12 cellular contexts compared by ENCODE assay signal in genomic region chr6:157999100-158000051, GRCh38. TPM values are rescaled to one million over a fixed set of nuclear protein-coding genes. Genes with fewer than 3 reads are reported as not detected.
A peak's percentile ranks its signal among the peaks of the same experiment; 100 is the strongest.
DNase-seq lines count a peak whose midpoint lies in the region; ATAC-seq and TF ChIP-seq lines count a peak whose summit lies in the region.
"Had no signal": no experiment of that assay in that cellular context is flagged by ENCODE, and none has a peak within 500 bp of the region (broad histone marks: within the 10 kb centered on the region; RNA-seq: fewer than 3 reads in every experiment).

No MANE protein-coding gene starts in this region.

- no peak overlapping the region for H3K4me3 Mint-ChIP-seq in naive thymus-derived CD4-positive, alpha-beta T cell
- H3K4me3 Mint-ChIP-seq: activated B cell treated with CpG ODN at 0.5 μM for 24 hours had no signal

- peaks cover 7 to 30% (median 11%) of the 10 kb centered on the region in 5 donors for H3K36me3 Mint-ChIP-seq in naive thymus-derived CD4-positive, alpha-beta T cell

- H3K27ac ChIP-seq in heart left ventricle (peak overlapping the region in 4 of 12 donors; percentile 18 to 44 (median 28)), coronary artery (peak overlapping the region; percentile 2 to 52), uterus (peak overlapping the region; percentile 56 to 63)
- H3K27ac ChIP-seq in naive thymus-derived CD4-positive, alpha-beta T cell (ENCODE audit: low read depth, low read length), result no peak overlapping the region

- CTCF ChIA-PET in naive thymus-derived CD4-positive, alpha-beta T cell (lab: Charles Lee), result interaction anchor here (1.2 kb wide), 1 partner anchor 26 kb away, joined by 4 read pairs; no protein-coding TSS in a partner anchor

- H3K4me3 ChIP-seq in heart left ventricle (no peak overlapping the region), coronary artery (no peak overlapping the region), uterus (no peak overlapping the region)
- H3K4me3 ChIP-seq in naive thymus-derived CD4-positive, alpha-beta T cell (ENCODE audit: low read length), result no peak overlapping the region
- H3K4me3 ChIP-seq: mucosa of descending colon, skin epidermis had no signal

- peaks cover 31 to 83% (median 77%) of the 10 kb centered on the region in 7 donors for H3K4me1 Mint-ChIP-seq in naive thymus-derived CD4-positive, alpha-beta T cell

- H3K4me1 ChIP-seq in heart left ventricle, result peaks cover 11 to 52% (median 40%) of the 10 kb centered on the region in 12 donors
- H3K4me1 ChIP-seq in naive thymus-derived CD4-positive, alpha-beta T cell (ENCODE audit: control insufficient read depth in 2 of 2, insufficient read depth in 2 of 2, low read length in 2 of 2), result peaks cover 0 to 23% of the 10 kb centered on the region in 2 donors
- peaks cover 11 to 14% of the 10 kb centered on the region in 2 donors for H3K4me1 ChIP-seq in uterus

- DNase-seq in heart left ventricle, result no peak
- DNase-seq in Right ventricle myocardium inferior (ENCODE audit: missing footprints), result no peak
- DNase-seq in coronary artery (ENCODE audit: low spot score), result peak; percentile 68
- no peak for DNase-seq in naive thymus-derived CD4-positive, alpha-beta T cell
- no peak for DNase-seq in uterus
- no peak for DNase-seq in NCI-H1694 treated with DMSO at 0.1 percent for 48 hours (lab: John Stamatoyannopoulos, UW)
- DNase-seq in DMS53 treated with DMSO at 0.1 percent for 48 hours (lab: John Stamatoyannopoulos, UW; ENCODE audit: unreplicated experiment), result no peak
- DNase-seq in islet precursor cell, result no peak
- DNase-seq: activated B cell treated with CpG ODN at 0.5 μM for 24 hours, mucosa of descending colon, NCI-H510A treated with DMSO at 0.1 percent for 48 hours had no signal

- H3K36me3 ChIP-seq in heart left ventricle (no peaks in the 10 kb centered on the region), uterus (no peaks in the 10 kb centered on the region)
- H3K36me3 ChIP-seq in naive thymus-derived CD4-positive, alpha-beta T cell (ENCODE audit: control insufficient read depth in 2 of 3, insufficient read depth in 3 of 3, low read length in 3 of 3), result peaks cover 0 to 6% (median 2%) of the 10 kb centered on the region in 3 experiments

- peak overlapping the region in 8 of 9 donors; percentile 36 to 84 (median 59) for H3K27ac Mint-ChIP-seq in naive thymus-derived CD4-positive, alpha-beta T cell
- H3K27ac Mint-ChIP-seq: activated B cell treated with CpG ODN at 0.5 μM for 24 hours had no signal

- WGBS in heart left ventricle, 4 donors, result 69 to 77% (median 75%) methylated on average over 11 to 12 of the region's 12 CpGs

- no peaks in the 10 kb centered on the region for H3K9me3 ChIP-seq in heart left ventricle
- no peaks in the 10 kb centered on the region for H3K9me3 ChIP-seq in naive thymus-derived CD4-positive, alpha-beta T cell (ENCODE audit: control insufficient read depth in 2 of 3, low read length in 3 of 3)
- H3K9me3 ChIP-seq in uterus, result no peaks in the 10 kb centered on the region
- H3K9me3 ChIP-seq: mucosa of descending colon had no signal

- TF ChIP-seq CTCF in heart left ventricle (IDR thresholded peaks at IDR 0.05) (no peak), coronary artery (IDR thresholded peaks at IDR 0.05) (no peak), uterus (IDR thresholded peaks at IDR 0.05) (no peak)

- no peak for TF ChIP-seq POLR2A in heart left ventricle (IDR thresholded peaks at IDR 0.05)
- TF ChIP-seq POLR2A in uterus (IDR thresholded peaks at IDR 0.05), result no peak

- H3K27me3 ChIP-seq in heart left ventricle (no peaks in the 10 kb centered on the region), uterus (no peaks in the 10 kb centered on the region)
- no peaks in the 10 kb centered on the region for H3K27me3 ChIP-seq in naive thymus-derived CD4-positive, alpha-beta T cell (ENCODE audit: control insufficient read depth in 2 of 2, insufficient read depth in 2 of 2, low read length in 2 of 2)

- POLR2A ChIA-PET in naive thymus-derived CD4-positive, alpha-beta T cell (lab: Charles Lee), result interaction anchor here (1.9 kb wide), 1 partner anchor 9 kb away, joined by 5 read pairs; no protein-coding TSS in a partner anchor

- intact Hi-C loops in heart left ventricle (cut with DNase I), result no loop called here
- intact Hi-C loops in Right ventricle myocardium inferior (cut with DNase I), result no loop called here
- intact Hi-C loops in naive thymus-derived CD4-positive, alpha-beta T cell (cut with micrococcal nuclease), result no loop called here
- intact Hi-C loops in uterus (cut with DNase I; ENCODE audit: low total_unique reads), result no loop called here

- H3K27me3 Mint-ChIP-seq in naive thymus-derived CD4-positive, alpha-beta T cell, result no peaks in the 10 kb centered on the region
- H3K27me3 Mint-ChIP-seq: activated B cell treated with CpG ODN at 0.5 μM for 24 hours had no signal

- H3K9me3 Mint-ChIP-seq in naive thymus-derived CD4-positive, alpha-beta T cell, result peaks cover 0 to 1% (median 0%) of the 10 kb centered on the region in 11 donors
- H3K9me3 Mint-ChIP-seq: activated B cell treated with CpG ODN at 0.5 μM for 24 hours had no signal

- ATAC-seq in heart left ventricle, result peak in 3 of 4 donors; percentile 20 to 56 (median 40)
- ATAC-seq in Right ventricle myocardium inferior, result no peak
- ATAC-seq in naive thymus-derived CD4-positive, alpha-beta T cell, result no peak

RNA-seq across cellular contexts. Expression of gene SYNJ2, which starts 17.7 kb away (rescaled TPM):
- 10 to 100 TPM in 8 of 9 donors, 1 to 10 TPM in 1; 7.5 to 27.0 (median 18.2) TPM for total RNA-seq in heart left ventricle
- 10 to 100 TPM; 15.0 to 25.8 TPM for polyA plus RNA-seq in heart left ventricle
- total RNA-seq in Right ventricle myocardium inferior, result 15.0 TPM
- 10 to 100 TPM; 22.4 to 36.6 (median 22.5) TPM for total RNA-seq in naive thymus-derived CD4-positive, alpha-beta T cell
- 10 to 100 TPM; 12.0 to 18.0 TPM for polyA plus RNA-seq in naive thymus-derived CD4-positive, alpha-beta T cell
- 10 to 100 TPM in 2 of 4 donors, 1 to 10 TPM in 2; 9.5 to 32.2 (median 13.5) TPM for total RNA-seq in uterus

Comparison
In these comparisons a context has a peak if more than half of its experiments do, and no peak if none do; other contexts are left out.
1. ATAC-seq: peak in heart left ventricle (3 of 4); none in Right ventricle myocardium inferior (single experiment) and naive thymus-derived CD4-positive, alpha-beta T cell (single experiment).